In the genomic region with DNA sequence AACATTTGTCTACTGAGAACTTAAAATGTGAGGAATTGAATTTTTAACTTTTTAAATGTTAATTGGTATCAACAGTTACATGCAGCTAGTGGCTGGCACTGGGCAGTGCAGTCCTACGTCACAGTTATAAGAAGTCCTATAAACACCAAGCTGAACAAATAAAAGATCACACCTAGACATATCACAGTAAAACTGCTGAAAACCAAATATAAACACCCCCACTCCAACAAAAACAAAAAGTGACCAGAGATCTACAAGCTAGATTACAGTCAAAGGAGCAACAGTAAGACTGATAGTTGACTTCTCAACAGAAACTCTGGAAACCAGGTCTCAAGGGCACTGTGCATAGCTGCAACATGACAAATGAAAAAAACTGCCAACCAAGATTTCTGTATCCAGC, we compare ENCODE assay signal across 15 cellular contexts. TPM values are rescaled to one million over a fixed set of nuclear protein-coding genes. Genes with fewer than 3 reads are reported as not detected.
A peak's percentile ranks its signal among the peaks of the same experiment; 100 is the strongest.
DNase-seq lines count a peak whose midpoint lies in the region; ATAC-seq and TF ChIP-seq lines count a peak whose summit lies in the region.
"Had no signal": no experiment of that assay in that cellular context is flagged by ENCODE, and none has a peak within 500 bp of the region (broad histone marks: within the 10 kb centered on the region; RNA-seq: fewer than 3 reads in every experiment).

No MANE protein-coding gene starts in this region.

- H3K36me3 Mint-ChIP-seq in activated CD4-positive, alpha-beta T cell treated with anti-CD3 and anti-CD28 coated beads for 36 hours (ENCODE audit: low read depth) = peaks cover 6% of the 10 kb centered on the region
- H3K36me3 Mint-ChIP-seq in activated CD4-positive, alpha-beta T cell treated with anti-CD3 and anti-CD28 coated beads, Interleukin-2, amount 10 ng/mL, durations not matched to agents 7 days and 5 days (ENCODE audit: low read depth) = peaks cover 5% of the 10 kb centered on the region

- 88 to 99% (median 92%) methylated on average over 1 of the region's 1 CpG for WGBS in ovary, 3 donors

- TF ChIP-seq POLR2A in ovary (IDR thresholded peaks at IDR 0.05) = no peak

- peaks cover 13% of the 10 kb centered on the region for H3K4me1 ChIP-seq in osteoblast (ENCODE audit: insufficient read depth, low read length)
- H3K4me1 ChIP-seq in ovary (ENCODE audit: insufficient read depth) = no peaks in the 10 kb centered on the region

- peaks cover 60% of the 10 kb centered on the region for H4K20me1 ChIP-seq in osteoblast (ENCODE audit: insufficient read depth, low read length)

- H3K27ac Mint-ChIP-seq in activated CD4-positive, alpha-beta T cell treated with anti-CD3 and anti-CD28 coated beads for 36 hours = peak overlapping the region; percentile 6
- H3K27ac Mint-ChIP-seq in activated CD4-positive, alpha-beta T cell treated with anti-CD3 and anti-CD28 coated beads, Interleukin-2, amount 10 ng/mL, durations not matched to agents 7 days and 5 days = no peak overlapping the region

- H3K9me3 Mint-ChIP-seq in activated CD4-positive, alpha-beta T cell treated with anti-CD3 and anti-CD28 coated beads for 36 hours (ENCODE audit: low read depth) = no peaks in the 10 kb centered on the region
- H3K9me3 Mint-ChIP-seq in activated CD4-positive, alpha-beta T cell treated with anti-CD3 and anti-CD28 coated beads, Interleukin-2, amount 10 ng/mL, durations not matched to agents 7 days and 5 days = no peaks in the 10 kb centered on the region

- no peak overlapping the region for H3K4me3 Mint-ChIP-seq in activated CD4-positive, alpha-beta T cell treated with anti-CD3 and anti-CD28 coated beads for 36 hours
- no peak overlapping the region for H3K4me3 Mint-ChIP-seq in activated CD4-positive, alpha-beta T cell treated with anti-CD3 and anti-CD28 coated beads, Interleukin-2, amount 10 ng/mL, durations not matched to agents 7 days and 5 days

- peak overlapping the region; percentile 30 for H3K4me2 ChIP-seq in osteoblast (ENCODE audit: insufficient read depth, low read length)

- peaks cover 84% of the 10 kb centered on the region for H3K4me1 Mint-ChIP-seq in activated CD4-positive, alpha-beta T cell treated with anti-CD3 and anti-CD28 coated beads for 36 hours
- peaks cover 45% of the 10 kb centered on the region for H3K4me1 Mint-ChIP-seq in activated CD4-positive, alpha-beta T cell treated with anti-CD3 and anti-CD28 coated beads, Interleukin-2, amount 10 ng/mL, durations not matched to agents 7 days and 5 days

- no peak for DNase-seq in activated CD4-positive, alpha-beta T cell treated with anti-CD3 and anti-CD28 coated beads for 36 hours
- no peak for DNase-seq in activated CD4-positive, alpha-beta T cell treated with anti-CD3 and anti-CD28 coated beads, Interleukin-2, amount 10 ng/mL, durations not matched to agents 7 days and 5 days
- DNase-seq in OCI-M1 (lab: John Stamatoyannopoulos, UW) (peak; percentile 47), epithelial cell of proximal tubule (ENCODE audit: low read depth) (no peak), osteoblast (ENCODE audit: insufficient read length, low spot score, missing footprints) (no peak), kidney glomerular epithelial cell (lab: John Stamatoyannopoulos, UW) (no peak), ovary (no peak)
- DNase-seq: 8988T, NCI-H1105 treated with DMSO at 0.1 percent for 48 hours, NCI-H524, small intestine, upper lobe of left lung had no signal

- H3K4me3 ChIP-seq in epithelial cell of proximal tubule (ENCODE audit: low read depth, low read length) (no peak overlapping the region), osteoblast (ENCODE audit: insufficient read depth, low read length) (no peak overlapping the region), ovary (no peak overlapping the region)
- H3K4me3 ChIP-seq: cardiac muscle cell, upper lobe of left lung had no signal

- CTCF ChIA-PET in activated CD4-positive, alpha-beta T cell treated with anti-CD3 and anti-CD28 coated beads for 36 hours (lab: Charles Lee) = interaction anchor here (0.9 to 3.0 kb wide), 8 partner anchors 9 to 275 kb away, joined by 3 to 12 read pairs (median 4); no protein-coding TSS in a partner anchor
- CTCF ChIA-PET in activated CD4-positive, alpha-beta T cell treated with anti-CD3 and anti-CD28 coated beads, Interleukin-2, amount 10 ng/mL, durations not matched to agents 7 days and 5 days (lab: Charles Lee) = interaction anchor here (0.7 to 1.6 kb wide), 5 partner anchors 8 to 213 kb away, joined by 3 to 4 read pairs (median 4); no protein-coding TSS in a partner anchor

- no peaks in the 10 kb centered on the region for H3K9me3 ChIP-seq in osteoblast (ENCODE audit: low read depth, low read length)
- no peaks in the 10 kb centered on the region for H3K9me3 ChIP-seq in ovary
- H3K9me3 ChIP-seq: upper lobe of left lung had no signal

- ATAC-seq in activated CD4-positive, alpha-beta T cell treated with anti-CD3 and anti-CD28 coated beads for 36 hours = peak; percentile 73
- no peak for ATAC-seq in HG03457 (IDR thresholded peaks at IDR 0.05; ENCODE audit: unreplicated experiment)

- H2AFZ ChIP-seq in osteoblast (ENCODE audit: low read length) = no peak overlapping the region

- H3K36me3 ChIP-seq in osteoblast (ENCODE audit: insufficient read depth, low read length) (no peaks in the 10 kb centered on the region), ovary (no peaks in the 10 kb centered on the region)
- H3K36me3 ChIP-seq: cardiac muscle cell, upper lobe of left lung had no signal

- intact Hi-C loops in activated CD4-positive, alpha-beta T cell treated with anti-CD3 and anti-CD28 coated beads for 36 hours (cut with DNase I, micrococcal nuclease) = loop anchor here in 1 of 2 experiments (5.0 kb wide), 1 partner anchor 39 kb away; no protein-coding TSS in a partner anchor
- intact Hi-C loops in ovary (cut with DNase I) = no loop called here

- H3K27me3 ChIP-seq in osteoblast (ENCODE audit: insufficient read depth, low read length) (no peaks in the 10 kb centered on the region), ovary (no peaks in the 10 kb centered on the region)
- H3K27me3 ChIP-seq: cardiac muscle cell, upper lobe of left lung had no signal

- TF ChIP-seq CTCF in epithelial cell of proximal tubule (conservative IDR thresholded peaks at IDR 0.05; ENCODE audit: low read depth, low read length) (peak; percentile 12), osteoblast (IDR thresholded peaks at IDR 0.05; ENCODE audit: extremely low read depth, low read depth, low read length) (no peak), ovary (IDR thresholded peaks at IDR 0.05) (no peak)

- H3K27me3 Mint-ChIP-seq in activated CD4-positive, alpha-beta T cell treated with anti-CD3 and anti-CD28 coated beads for 36 hours = no peaks in the 10 kb centered on the region
- no peaks in the 10 kb centered on the region for H3K27me3 Mint-ChIP-seq in activated CD4-positive, alpha-beta T cell treated with anti-CD3 and anti-CD28 coated beads, Interleukin-2, amount 10 ng/mL, durations not matched to agents 7 days and 5 days

- TF ChIP-seq EP300 in ovary (IDR thresholded peaks at IDR 0.05) = no peak

- POLR2A ChIA-PET in activated CD4-positive, alpha-beta T cell treated with anti-CD3 and anti-CD28 coated beads for 36 hours (lab: Charles Lee) = interaction anchor here (0.6 to 1.3 kb wide), 4 partner anchors 9 to 197 kb away, joined by 3 to 5 read pairs (median 4); no protein-coding TSS in a partner anchor
- POLR2A ChIA-PET in activated CD4-positive, alpha-beta T cell treated with anti-CD3 and anti-CD28 coated beads, Interleukin-2, amount 10 ng/mL, durations not matched to agents 7 days and 5 days (lab: Charles Lee) = no interaction called here

- H3K79me2 ChIP-seq in osteoblast (ENCODE audit: insufficient read depth, low read length) = peaks cover 96% of the 10 kb centered on the region

- no peak overlapping the region for H3K27ac ChIP-seq in osteoblast (ENCODE audit: low read depth, low read length)
- H3K27ac ChIP-seq in ovary = no peak overlapping the region
- H3K27ac ChIP-seq: cardiac muscle cell, upper lobe of left lung, VCaP had no signal

RNA-seq across cellular contexts. Expression of a gene that starts 19.4 kb away (rescaled TPM):
- 10 to 100 TPM; 71.8 to 83.7 TPM for total RNA-seq in activated CD4-positive, alpha-beta T cell treated with anti-CD3 and anti-CD28 coated beads for 36 hours
- total RNA-seq in activated CD4-positive, alpha-beta T cell treated with anti-CD3 and anti-CD28 coated beads, Interleukin-2, amount 10 ng/mL, durations not matched to agents 7 days and 5 days = 10 to 100 TPM; 87.1 to 92.5 TPM
- total RNA-seq in epithelial cell of proximal tubule = 7.2 and 10.7 TPM in 2 replicates
- 22.1 and 30.1 TPM in 2 replicates for total RNA-seq in osteoblast
- 10 to 100 TPM; 26.3 to 77.4 (median 62.8) TPM for total RNA-seq in ovary
- 10 to 100 TPM; 15.9 to 24.6 TPM for polyA plus RNA-seq in ovary
